Comparison of ENCODE assay signal across 16 cellular contexts in the genomic region with DNA sequence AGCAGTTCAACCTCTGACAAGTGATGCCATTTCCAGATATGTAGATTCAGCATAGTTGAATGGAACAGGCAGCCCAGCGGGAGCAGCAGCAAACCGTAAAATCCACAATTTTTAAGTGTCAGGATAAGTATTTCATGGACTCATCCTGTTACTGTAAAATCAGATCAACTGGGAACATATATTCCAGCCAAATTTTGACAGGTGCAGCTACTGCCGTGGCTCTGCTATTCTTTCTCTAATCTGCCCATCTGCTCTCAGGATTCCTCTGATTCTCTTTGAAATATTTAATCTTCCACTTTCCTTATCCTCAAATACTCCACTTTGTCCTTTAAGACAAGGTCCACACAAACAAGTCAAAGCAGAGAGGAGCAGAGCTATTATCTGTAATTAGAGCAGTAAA.
"Had no signal": no experiment of that assay in that cellular context is flagged by ENCODE, and none has a peak within 500 bp of the region (broad histone marks: within the 10 kb centered on the region; RNA-seq: fewer than 3 reads in every experiment).

No MANE protein-coding gene starts in this region.

- ATAC-seq: activated CD4-positive, CD25-positive, alpha-beta regulatory T cell treated with anti-CD3 and anti-CD28 coated beads, Interleukin-2, amount 50 U/mL, for 24 hours; activated CD8-positive, alpha-beta T cell treated with anti-CD3 and anti-CD28 coated beads for 36 hours had no signal

- DNase-seq: activated CD4-positive, alpha-beta T cell treated with anti-CD3 and anti-CD28 coated beads for 4 hours; activated CD8-positive, alpha-beta memory T cell treated with anti-CD3 and anti-CD28 coated beads, Interleukin-2, amount 50 U/mL, for 4 hours; activated CD8-positive, alpha-beta T cell treated with anti-CD3 and anti-CD28 coated beads for 36 hours; activated naive CD4-positive, alpha-beta T cell treated with anti-CD3 and anti-CD28 coated beads, Interleukin-2, amount 50 U/mL, for 16 hours; activated naive CD8-positive, alpha-beta T cell treated with anti-CD3 and anti-CD28 coated beads, Interleukin-2, amount 10 ng/mL, durations not matched to agents 7 days and 5 days; activated T-cell treated with anti-CD3 and anti-CD28 coated beads, Interleukin-2, amount 50 U/mL, for 1 hour; adrenal gland; anterior cingulate cortex; cortex of kidney; Kasumi-1; NCI-H1930; NCI-H526; NCI-H774; PC-9; SHP77 treated with DMSO at 0.1 percent for 48 hours had no signal
